In genomic region chr5:33435893-33436490, GRCh38 we compare ENCODE assay signal across 8 cellular contexts. TPM values are rescaled to one million over a fixed set of nuclear protein-coding genes. Genes with fewer than 3 reads are reported as not detected.
A peak's percentile ranks its signal among the peaks of the same experiment; 100 is the strongest.
DNase-seq lines count a peak whose midpoint lies in the region; ATAC-seq and TF ChIP-seq lines count a peak whose summit lies in the region.
"Not testable (repeated sequence)": the region's sequence is repeated elsewhere in the genome, so short reads cannot be mapped to it uniquely, and the experiment has no call there.

No MANE protein-coding gene starts in this region.

- peak; percentile 60 for DNase-seq in MV-4-11 (lab: John Stamatoyannopoulos, UW)
- DNase-seq in SIG-M5 treated with dmso at 0.1 percent for 504 hours (lab: John Stamatoyannopoulos, UW; ENCODE audit: unreplicated experiment) = peak; percentile 84
- peak; percentile 39 for DNase-seq in activated T-helper 9 cell treated with anti-CD3 and anti-CD28 coated beads, Interleukin-2, amount 50 U/mL, for 16 hours (ENCODE audit: low read depth)
- DNase-seq in foreskin fibroblast = peak; percentile 54 to 87
- DNase-seq in occipital lobe (lab: John Stamatoyannopoulos, UW) = peak; percentile 48
- not testable (repeated sequence) for DNase-seq in type B pancreatic cell (ENCODE audit: extremely low spot score, unreplicated experiment)

- H3K4me3 Mint-ChIP-seq in type B pancreatic cell = not testable (repeated sequence)

- peak; percentile 47 for ATAC-seq in HG02623 (IDR thresholded peaks at IDR 0.05; ENCODE audit: unreplicated experiment)

- H3K36me3 Mint-ChIP-seq in type B pancreatic cell = not testable (repeated sequence)

- H3K4me3 ChIP-seq in foreskin fibroblast (ENCODE audit: low read depth in 1 of 2, low read length in 2 of 2) = not testable (repeated sequence)

- H3K9me3 Mint-ChIP-seq in type B pancreatic cell = not testable (repeated sequence)

- H3K4me1 Mint-ChIP-seq in type B pancreatic cell (ENCODE audit: unreplicated experiment) = not testable (repeated sequence)

- not testable (repeated sequence) for H3K27ac Mint-ChIP-seq in type B pancreatic cell

- peak; percentile 74 for TF ChIP-seq CTCF in GM12874 (IDR thresholded peaks at IDR 0.05; ENCODE audit: insufficient read depth, low read depth, low read length)
- TF ChIP-seq CTCF in foreskin fibroblast (IDR thresholded peaks at IDR 0.05; ENCODE audit: low read depth, low read length) = peak; percentile 74
- TF ChIP-seq CTCF in type B pancreatic cell (conservative IDR thresholded peaks at IDR 0.05) = peak; percentile 91

- H3K27me3 Mint-ChIP-seq in type B pancreatic cell = not testable (repeated sequence)

RNA-seq across cellular contexts. Expression of gene TARS1, which starts 4.8 kb away (rescaled TPM):
- total RNA-seq in occipital lobe (83.3 TPM), type B pancreatic cell (ENCODE audit: low replicate concordance) (174 and 183 TPM in 2 replicates)
